Comparison of ENCODE assay signal across 8 cellular contexts in the genomic region with DNA sequence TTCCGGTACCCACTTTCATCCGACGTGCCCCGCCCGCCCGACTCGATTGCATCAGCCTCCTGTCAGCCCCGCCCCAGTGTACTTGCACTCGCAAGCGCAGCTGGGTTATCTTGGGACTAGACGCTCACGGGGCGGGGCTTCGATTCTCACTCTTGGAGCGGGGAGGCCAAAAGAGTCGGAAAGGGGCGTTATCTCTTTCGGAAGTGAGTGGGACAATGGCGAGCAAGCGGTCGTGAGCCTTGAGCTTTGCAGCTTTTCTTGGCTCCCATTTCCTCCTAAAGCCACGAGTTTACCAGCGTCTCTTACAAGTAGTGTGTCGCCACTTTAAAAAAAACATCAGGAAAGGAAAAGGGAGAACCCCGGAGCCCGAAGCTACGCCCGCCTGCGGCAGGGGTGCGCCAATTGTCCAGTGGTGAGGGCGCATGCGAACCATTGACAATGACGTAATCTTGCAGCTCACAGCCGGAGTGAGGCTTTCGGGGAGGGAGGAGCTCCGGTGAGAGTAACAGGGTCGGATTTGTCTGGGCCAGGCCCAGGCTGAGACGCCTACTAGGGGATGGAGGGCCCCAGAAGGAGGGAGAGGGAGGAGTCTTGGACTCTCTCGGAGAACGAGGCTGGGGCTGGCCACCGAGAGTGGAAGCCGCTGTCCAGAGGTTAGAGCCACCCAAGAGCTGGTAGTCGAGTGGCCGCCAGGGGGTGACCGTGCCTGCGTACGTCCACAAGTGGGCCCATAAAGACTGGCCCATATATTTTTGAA.
DNase-seq lines count a peak whose midpoint lies in the region; ATAC-seq and TF ChIP-seq lines count a peak whose summit lies in the region.

No MANE protein-coding gene starts in this region.

- no peaks in the 10 kb centered on the region for H3K27me3 ChIP-seq in HCT116 (ENCODE audit: insufficient read depth, low read length)
- H3K27me3 ChIP-seq in MM.1S (replicated peaks; ENCODE audit: insufficient read depth, low read length), result no peaks in the 10 kb centered on the region
- H3K27me3 ChIP-seq in neural cell (ENCODE audit: insufficient read depth, low read depth, low read length), result no peaks in the 10 kb centered on the region

- H3K27ac Mint-ChIP-seq in stimulated activated naive CD8-positive, alpha-beta T cell treated with anti-CD3 and anti-CD28 coated beads, Interleukin-15, amount 100 ng/mL, for 72 hours, result peak overlapping the region; percentile 100

- no peak for TF ChIP-seq POLR2A in HCT116 (IDR thresholded peaks at IDR 0.05; ENCODE audit: borderline replicate concordance, extremely low read depth, insufficient read depth, insufficient read length)

- peak overlapping the region; percentile 89 to 95 for H3K4me3 Mint-ChIP-seq in stimulated activated naive CD8-positive, alpha-beta T cell treated with anti-CD3 and anti-CD28 coated beads, Interleukin-15, amount 100 ng/mL, for 72 hours

- H3K4me2 ChIP-seq in HCT116 (ENCODE audit: low read length) (peak overlapping the region; percentile 77), MM.1S (ENCODE audit: low read depth, low read length) (peak overlapping the region; percentile 44), neural cell (ENCODE audit: low read length) (no peak overlapping the region)

- H3K4me1 ChIP-seq in HCT116 (ENCODE audit: control insufficient read depth in 1 of 2, insufficient read depth in 2 of 2, low read length in 2 of 2) (peaks cover 15% of the 10 kb centered on the region in 2 experiments; a peak in 3 of 4 replicates), MM.1S (ENCODE audit: low read length) (no peaks in the 10 kb centered on the region)

- H3K9me3 ChIP-seq in HCT116 (ENCODE audit: control insufficient read depth in 1 of 2, insufficient read depth in 1 of 2, low read depth in 1 of 2, low read length in 2 of 2), result no peaks in the 10 kb centered on the region
- H3K9me3 ChIP-seq in MM.1S (replicated peaks; ENCODE audit: insufficient read depth, low read length), result no peaks in the 10 kb centered on the region
- no peaks in the 10 kb centered on the region for H3K9me3 ChIP-seq in neural cell (ENCODE audit: low read length)

- H3K27ac ChIP-seq in HCT116 (ENCODE audit: low read depth, low read length) (peak overlapping the region; percentile 91), MM.1S (ENCODE audit: low read length) (peak overlapping the region; percentile 79), neural cell (ENCODE audit: low read length) (peak overlapping the region; percentile 87)

- TF ChIP-seq CTCF in HCT116 (IDR thresholded peaks at IDR 0.05 in 2 of 3, conservative IDR thresholded peaks at IDR 0.05 in 1 of 3; ENCODE audit: borderline replicate concordance in 1 of 3, insufficient read depth in 1 of 3, low read depth in 2 of 3, low read length in 2 of 3) (peak; percentile 51 to 59 (median 56); a peak in 5 of 6 replicates), MM.1S (IDR thresholded peaks at IDR 0.05; ENCODE audit: low read length) (peak; percentile 65), fibroblast of villous mesenchyme (IDR thresholded peaks at IDR 0.05; ENCODE audit: insufficient read depth, low read depth, low read length) (peak; percentile 61), neural cell (IDR thresholded peaks at IDR 0.05; ENCODE audit: poor library complexity, severe bottlenecking) (peak; percentile 77)

- no peak for TF ChIP-seq EP300 in neural cell (conservative IDR thresholded peaks at IDR 0.05; ENCODE audit: poor library complexity, severe bottlenecking)

- ATAC-seq in HCT116, result peak; percentile 95
- ATAC-seq in stimulated activated naive CD8-positive, alpha-beta T cell treated with anti-CD3 and anti-CD28 coated beads, Interleukin-15, amount 100 ng/mL, for 72 hours, result peak; percentile 96

- H2AFZ ChIP-seq in HCT116 (ENCODE audit: low read depth, low read length, poor library complexity, severe bottlenecking) (peak overlapping the region; percentile 82), MM.1S (ENCODE audit: low read length) (no peak overlapping the region), neural cell (ENCODE audit: low read depth, low read length) (peak overlapping the region; percentile 33)

- peak; percentile 82 for DNase-seq in GDM1 (lab: John Stamatoyannopoulos, UW)
- DNase-seq in HCT116 (ENCODE audit: low read depth, low spot score), result peak; percentile 90
- DNase-seq in MM.1S, result peak; percentile 95
- DNase-seq in SHP77 treated with DMSO at 0.1 percent for 48 hours (lab: John Stamatoyannopoulos, UW), result peak; percentile 99
- peak; percentile 91 for DNase-seq in activated gamma-delta T cell treated with Interleukin-2 at 50 U/mL for 16 hours
- peak; percentile 97 for DNase-seq in fibroblast of villous mesenchyme (ENCODE audit: low read depth)
- DNase-seq in stimulated activated naive CD8-positive, alpha-beta T cell treated with anti-CD3 and anti-CD28 coated beads, Interleukin-15, amount 100 ng/mL, for 72 hours, result peak; percentile 87 to 94

- H3K36me3 ChIP-seq in HCT116 (ENCODE audit: control insufficient read depth in 1 of 2, insufficient read depth in 2 of 2, low read length in 2 of 2) (no peaks in the 10 kb centered on the region), MM.1S (replicated peaks; ENCODE audit: insufficient read depth, low read length) (no peaks in the 10 kb centered on the region), neural cell (ENCODE audit: insufficient read depth, low read length) (no peaks in the 10 kb centered on the region)

- intact Hi-C loops in HCT116 (cut with micrococcal nuclease), result loop anchor here (1.0 to 10.0 kb wide), 2 partner anchors 148 to 415 kb away; no protein-coding TSS in a partner anchor

- RAD21 ChIA-PET in HCT116 (lab: Charles Lee; ENCODE audit: low non-redundant PET in 1 of 2, low total read pairs in 2 of 2, uncharacterized antibody in 2 of 2, unreplicated experiment in 2 of 2), result interaction anchor here (0.9 to 2.1 kb wide), 2 partner anchors 147 kb away, joined by 4 to 8 read pairs; no protein-coding TSS in a partner anchor

- H3K27me3 Mint-ChIP-seq in stimulated activated naive CD8-positive, alpha-beta T cell treated with anti-CD3 and anti-CD28 coated beads, Interleukin-15, amount 100 ng/mL, for 72 hours, result no peaks in the 10 kb centered on the region

- peak; percentile 62 for TF ChIP-seq RAD21 in HCT116 (IDR thresholded peaks at IDR 0.05; ENCODE audit: low read depth)
- TF ChIP-seq RAD21 in neural cell (conservative IDR thresholded peaks at IDR 0.05), result peak; percentile 71

- H3K4me1 Mint-ChIP-seq in stimulated activated naive CD8-positive, alpha-beta T cell treated with anti-CD3 and anti-CD28 coated beads, Interleukin-15, amount 100 ng/mL, for 72 hours, result no peaks in the 10 kb centered on the region

- H3K9me2 ChIP-seq in HCT116 (ENCODE audit: insufficient read depth) (no peaks in the 10 kb centered on the region), MM.1S (replicated peaks; ENCODE audit: insufficient read depth, low read length) (no peaks in the 10 kb centered on the region), neural cell (ENCODE audit: insufficient read depth, low read length) (no peaks in the 10 kb centered on the region)

- H3K79me2 ChIP-seq in HCT116 (ENCODE audit: insufficient read depth, low read length) (no peaks in the 10 kb centered on the region), MM.1S (ENCODE audit: low read length) (no peaks in the 10 kb centered on the region), neural cell (replicated peaks; ENCODE audit: insufficient read depth, low read length) (no peaks in the 10 kb centered on the region)

- H3F3A ChIP-seq in MM.1S (ENCODE audit: insufficient read depth, low read length), result peaks cover 4% of the 10 kb centered on the region; the same call in 1 of the 2 replicates
- no peaks in the 10 kb centered on the region for H3F3A ChIP-seq in neural cell (ENCODE audit: insufficient read depth, low read length, poor library complexity, severe bottlenecking)

- H4K20me1 ChIP-seq in HCT116 (ENCODE audit: insufficient read depth), result no peaks in the 10 kb centered on the region
- no peaks in the 10 kb centered on the region for H4K20me1 ChIP-seq in MM.1S (ENCODE audit: insufficient read depth, low read length)
- H4K20me1 ChIP-seq in neural cell (ENCODE audit: insufficient read depth), result no peaks in the 10 kb centered on the region

- BruUV-seq in HCT116 (replicated peaks; lab: Mats Ljungman, UMichigan), result TSS peak; percentile 74

- CTCF ChIA-PET in HCT116 (lab: Charles Lee), result interaction anchor here (1.0 to 4.4 kb wide), 4 partner anchors 9 to 418 kb away, joined by 3 to 39 read pairs (median 4); no protein-coding TSS in a partner anchor

- H3K4me3 ChIP-seq in HCT116 (replicated peaks in 1 of 2; ENCODE audit: low read depth in 1 of 2, low read length in 2 of 2) (peak overlapping the region; percentile 46 to 56), MM.1S (ENCODE audit: low read length) (peak overlapping the region; percentile 49), fibroblast of villous mesenchyme (ENCODE audit: low read depth, low read length) (peak overlapping the region; percentile 63), neural cell (ENCODE audit: low read length) (peak overlapping the region; percentile 66)

- H3K9me3 Mint-ChIP-seq in stimulated activated naive CD8-positive, alpha-beta T cell treated with anti-CD3 and anti-CD28 coated beads, Interleukin-15, amount 100 ng/mL, for 72 hours, result peaks cover 0 to 5% of the 10 kb centered on the region in 2 donors

- H3K9ac ChIP-seq in HCT116 (ENCODE audit: low read length), result peak overlapping the region; percentile 58
- peak overlapping the region; percentile 60 for H3K9ac ChIP-seq in MM.1S (ENCODE audit: low read length)
- peak overlapping the region; percentile 74 for H3K9ac ChIP-seq in neural cell (ENCODE audit: low read length)

- POLR2A ChIA-PET in HCT116 (lab: Charles Lee), result interaction anchor here (0.8 to 1.3 kb wide), 6 partner anchors 9 to 956 kb away, joined by 3 to 4 read pairs (median 3); no protein-coding TSS in a partner anchor

TF ChIP-seq in HCT116, 20 proteins besides CTCF, POLR2A, EP300 and RAD21 (continues in another document):
- no peak for TF ChIP-seq ZNF274 (IDR thresholded peaks at IDR 0.05; ENCODE audit: low read depth, low read length)
- no peak; the same call in none of the 2 replicates for TF ChIP-seq POLR2AphosphoS5 (IDR thresholded peaks at IDR 0.05; ENCODE audit: low read depth, low read length)
- peak; percentile 47 for TF ChIP-seq YY1 (IDR thresholded peaks at IDR 0.05; ENCODE audit: extremely low read depth, insufficient replicate concordance, low read depth, low read length)
- peak; percentile 59; the same call in 1 of the 2 replicates for TF ChIP-seq CBX3 (IDR thresholded peaks at IDR 0.05; ENCODE audit: low read depth)
- TF ChIP-seq FOSL1 (IDR thresholded peaks at IDR 0.05; ENCODE audit: low read depth), result no peak

Comparison
In these comparisons a context has a peak if more than half of its experiments do, and no peak if none do; other contexts are left out.
1. Peak in every context shown above with its lines: DNase-seq, ATAC-seq, H3K4me3 ChIP-seq and H3K27ac ChIP-seq.